ENCODE assay signal across 8 cellular contexts in genomic region chr13:106566682-106567420, GRCh38. TPM values are rescaled to one million over a fixed set of nuclear protein-coding genes. Genes with fewer than 3 reads are reported as not detected.
A peak's percentile ranks its signal among the peaks of the same experiment; 100 is the strongest.
DNase-seq lines count a peak whose midpoint lies in the region; ATAC-seq and TF ChIP-seq lines count a peak whose summit lies in the region.

No MANE protein-coding gene starts in this region.

- H3K4me1 ChIP-seq in esophagus muscularis mucosa (peaks cover 46 to 64% (median 56%) of the 10 kb centered on the region in 4 donors), mucosa of stomach (ENCODE audit: control insufficient read depth, insufficient read depth, low read length) (peaks cover 36% of the 10 kb centered on the region), thymus (ENCODE audit: control insufficient read depth, insufficient read depth, low read length) (peaks cover 15% of the 10 kb centered on the region)

- no peak for TF ChIP-seq CTCF in esophagus muscularis mucosa (IDR thresholded peaks at IDR 0.05)

- H3K4me3 ChIP-seq in esophagus muscularis mucosa (peak overlapping the region; percentile 85 to 98 (median 92)), mucosa of stomach (ENCODE audit: low read length) (peak overlapping the region; percentile 53), thymus (ENCODE audit: low read length) (peak overlapping the region; percentile 78)

- H3K9ac ChIP-seq in mucosa of stomach (ENCODE audit: low read length), result peak overlapping the region; percentile 96

- H3K4me1 Mint-ChIP-seq in activated CD4-positive, alpha-beta T cell treated with anti-CD3 and anti-CD28 coated beads, Interleukin-2, amount 10 ng/mL, durations not matched to agents 7 days and 5 days, result peaks cover 52% of the 10 kb centered on the region

- ATAC-seq in GM18502 (IDR thresholded peaks at IDR 0.05; ENCODE audit: poor library complexity, unreplicated experiment), result peak; percentile 37
- peak; percentile 37 for ATAC-seq in HG02884 (IDR thresholded peaks at IDR 0.05; ENCODE audit: unreplicated experiment)

- under 1% methylated on average over 23 of the region's 25 CpGs for WGBS in esophagus muscularis mucosa
- 2% methylated on average over 25 of the region's 25 CpGs for WGBS in thymus

- CTCF ChIA-PET in activated CD4-positive, alpha-beta T cell treated with anti-CD3 and anti-CD28 coated beads, Interleukin-2, amount 10 ng/mL, durations not matched to agents 7 days and 5 days (lab: Charles Lee), result interaction anchor here (0.5 to 6.6 kb wide), 4 partner anchors 10 to 31 kb away, joined by 3 to 30 read pairs (median 3); partner anchors contain the start of gene EFNB2

- POLR2A ChIA-PET in activated CD4-positive, alpha-beta T cell treated with anti-CD3 and anti-CD28 coated beads, Interleukin-2, amount 10 ng/mL, durations not matched to agents 7 days and 5 days (lab: Charles Lee), result no interaction called here

- no peak for TF ChIP-seq EP300 in esophagus muscularis mucosa (IDR thresholded peaks at IDR 0.05)

- H3K36me3 Mint-ChIP-seq in activated CD4-positive, alpha-beta T cell treated with anti-CD3 and anti-CD28 coated beads, Interleukin-2, amount 10 ng/mL, durations not matched to agents 7 days and 5 days (ENCODE audit: low read depth), result peaks cover 25% of the 10 kb centered on the region

- peak overlapping the region; percentile 96 for H3K27ac Mint-ChIP-seq in activated CD4-positive, alpha-beta T cell treated with anti-CD3 and anti-CD28 coated beads, Interleukin-2, amount 10 ng/mL, durations not matched to agents 7 days and 5 days

- H3K36me3 ChIP-seq in esophagus muscularis mucosa, result no peaks in the 10 kb centered on the region
- no peaks in the 10 kb centered on the region for H3K36me3 ChIP-seq in mucosa of stomach (ENCODE audit: control insufficient read depth, insufficient read depth, low read length)
- no peaks in the 10 kb centered on the region for H3K36me3 ChIP-seq in thymus (ENCODE audit: control insufficient read depth, insufficient read depth)

- H3K27me3 ChIP-seq in esophagus muscularis mucosa (no peaks in the 10 kb centered on the region), mucosa of stomach (ENCODE audit: control insufficient read depth, insufficient read depth, low read length) (no peaks in the 10 kb centered on the region), thymus (ENCODE audit: control insufficient read depth, insufficient read depth) (no peaks in the 10 kb centered on the region)

- peak; percentile 24 for TF ChIP-seq POLR2A in esophagus muscularis mucosa (IDR thresholded peaks at IDR 0.05; ENCODE audit: low read depth)

- intact Hi-C loops in esophagus muscularis mucosa (cut with DNase I), result loop anchor here (10.0 kb wide), 1 partner anchor 348 kb away; no protein-coding TSS in a partner anchor

- peak; percentile 77 for DNase-seq in AG20443 (ENCODE audit: low spot score)
- peak; percentile 23 for DNase-seq in NCI-H1694 treated with DMSO at 0.1 percent for 48 hours (lab: John Stamatoyannopoulos, UW)
- peak; percentile 53 for DNase-seq in activated CD4-positive, alpha-beta T cell treated with anti-CD3 and anti-CD28 coated beads, Interleukin-2, amount 10 ng/mL, durations not matched to agents 7 days and 5 days
- peak; percentile 95 for DNase-seq in esophagus muscularis mucosa (ENCODE audit: extremely low spot score)

- H3K27ac ChIP-seq in esophagus muscularis mucosa (replicated peaks in 1 of 4) (peak overlapping the region; percentile 90 to 99 (median 98)), thymus (ENCODE audit: low read depth) (peak overlapping the region; percentile 98)

- H3K9me3 ChIP-seq in esophagus muscularis mucosa (no peaks in the 10 kb centered on the region), mucosa of stomach (ENCODE audit: control insufficient read depth, low read length) (no peaks in the 10 kb centered on the region), thymus (ENCODE audit: control insufficient read depth) (no peaks in the 10 kb centered on the region)

- no peaks in the 10 kb centered on the region for H3K27me3 Mint-ChIP-seq in activated CD4-positive, alpha-beta T cell treated with anti-CD3 and anti-CD28 coated beads, Interleukin-2, amount 10 ng/mL, durations not matched to agents 7 days and 5 days

- H3K9me3 Mint-ChIP-seq in activated CD4-positive, alpha-beta T cell treated with anti-CD3 and anti-CD28 coated beads, Interleukin-2, amount 10 ng/mL, durations not matched to agents 7 days and 5 days, result no peaks in the 10 kb centered on the region

- peak overlapping the region; percentile 92 for H3K4me3 Mint-ChIP-seq in activated CD4-positive, alpha-beta T cell treated with anti-CD3 and anti-CD28 coated beads, Interleukin-2, amount 10 ng/mL, durations not matched to agents 7 days and 5 days

RNA-seq across cellular contexts. Expression of gene ARGLU1, which starts 1.1 kb away (rescaled TPM):
- total RNA-seq in activated CD4-positive, alpha-beta T cell treated with anti-CD3 and anti-CD28 coated beads, Interleukin-2, amount 10 ng/mL, durations not matched to agents 7 days and 5 days, result 100 to 1,000 TPM; 119 to 132 TPM
- total RNA-seq in esophagus muscularis mucosa, result 10 to 100 TPM; 46.7 to 77.2 (median 62.6) TPM
- 268 TPM for polyA plus RNA-seq in thymus

RNA-seq across cellular contexts. Expression of gene EFNB2, which starts 31.4 kb away (rescaled TPM):
- under 1 TPM; 0.04 to 0.10 TPM for total RNA-seq in activated CD4-positive, alpha-beta T cell treated with anti-CD3 and anti-CD28 coated beads, Interleukin-2, amount 10 ng/mL, durations not matched to agents 7 days and 5 days
- total RNA-seq in esophagus muscularis mucosa, result 10 to 100 TPM in 3 of 4 donors, 1 to 10 TPM in 1; 10.0 to 20.2 (median 17.5) TPM
- polyA plus RNA-seq in thymus, result 17.1 TPM

Comparison
In these comparisons a context has a peak if more than half of its experiments do, and no peak if none do; other contexts are left out.
1. Peak in every context shown above with its lines: DNase-seq, ATAC-seq, H3K4me3 ChIP-seq and H3K27ac ChIP-seq.
2. DNase-seq: peak in every context shown above with its lines; median percentile 95 in esophagus muscularis mucosa; 77 in AG20443; 53 in activated CD4-positive, alpha-beta T cell treated with anti-CD3 and anti-CD28 coated beads, Interleukin-2, amount 10 ng/mL, durations not matched to agents 7 days and 5 days; 23 in NCI-H1694 treated with DMSO at 0.1 percent for 48 hours.
3. RNA of gene EFNB2, which starts 31.4 kb away (total RNA-seq): 10.0 to 20.2 TPM in esophagus muscularis mucosa; 0.04 to 0.10 TPM in activated CD4-positive, alpha-beta T cell treated with anti-CD3 and anti-CD28 coated beads, Interleukin-2, amount 10 ng/mL, durations not matched to agents 7 days and 5 days; every median in the first group is over 4 times any median in the second.